40 cellular contexts compared by ENCODE assay signal in the genomic region with DNA sequence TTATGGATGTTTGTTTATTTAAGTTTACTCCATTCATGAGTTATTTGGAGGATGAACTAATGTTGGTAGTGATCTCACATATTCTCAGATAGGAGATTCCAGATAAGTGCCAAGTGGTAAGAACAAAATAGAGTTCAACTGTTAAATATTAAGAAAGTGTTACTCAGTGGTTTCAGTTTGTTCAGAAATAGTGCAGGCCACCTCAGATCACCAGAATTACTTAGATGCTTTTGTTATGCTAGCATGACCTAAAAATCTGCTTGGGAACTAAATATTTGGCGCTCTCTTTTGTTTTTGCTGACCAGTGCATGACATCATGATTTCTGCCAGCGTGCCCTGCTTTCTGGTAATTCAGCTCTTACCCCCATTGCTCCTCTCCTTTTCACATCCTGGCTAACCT. TPM values are rescaled to one million over a fixed set of nuclear protein-coding genes. Genes with fewer than 3 reads are reported as not detected.
"Had no signal": no experiment of that assay in that cellular context is flagged by ENCODE, and none has a peak within 500 bp of the region (broad histone marks: within the 10 kb centered on the region; RNA-seq: fewer than 3 reads in every experiment).

No MANE protein-coding gene starts in this region.

- H3K4me3 Mint-ChIP-seq: activated B cell treated with CpG ODN at 0.5 μM for 24 hours; activated CD8-positive, alpha-beta memory T cell treated with anti-CD3 and anti-CD28 coated beads, Interleukin-2, amount 10 ng/mL, durations not matched to agents 7 days and 5 days; activated CD8-positive, alpha-beta T cell treated with anti-CD3 and anti-CD28 coated beads, Interleukin-2, amount 10 ng/mL, durations not matched to agents 7 days and 5 days; activated naive CD4-positive, alpha-beta T cell treated with anti-CD3 and anti-CD28 coated beads, Interleukin-2, amount 10 ng/mL, durations not matched to agents 7 days and 5 days; activated naive CD8-positive, alpha-beta T cell treated with anti-CD3 and anti-CD28 coated beads, Interleukin-2, amount 10 ng/mL, durations not matched to agents 7 days and 5 days; activated T-helper 1 cell treated with anti-CD3 and anti-CD28 coated beads, Interleukin-12 subunit alpha, Interleukin-12 subunit beta, Interleukin-2, Interleukin-4 antibody, amounts not matched to agents 30 ng/mL and 10 ng/mL and 1 ng/mL, durations not matched to agents 14 hours and 24 hours and 36 hours; brain; endodermal cell; T-helper 17 cell; T-helper 2 cell treated with Interferon-gamma antibody and Interleukin-4, amounts not matched to agents 5 μg/mL and 100 μg/mL, for 36 hours had no signal

- H3K27ac Mint-ChIP-seq: activated B cell treated with CpG ODN at 0.5 μM for 24 hours; activated CD8-positive, alpha-beta memory T cell treated with anti-CD3 and anti-CD28 coated beads, Interleukin-2, amount 10 ng/mL, durations not matched to agents 7 days and 5 days; activated CD8-positive, alpha-beta T cell treated with anti-CD3 and anti-CD28 coated beads, Interleukin-2, amount 10 ng/mL, durations not matched to agents 7 days and 5 days; activated naive CD4-positive, alpha-beta T cell treated with anti-CD3 and anti-CD28 coated beads, Interleukin-2, amount 10 ng/mL, durations not matched to agents 7 days and 5 days; activated naive CD4-positive, alpha-beta T cell treated with anti-CD3 and anti-CD28 coated beads, Interleukin-2, amount 50 U/mL, for 72 hours; activated naive CD8-positive, alpha-beta T cell treated with anti-CD3 and anti-CD28 coated beads, Interleukin-2, amount 10 ng/mL, durations not matched to agents 7 days and 5 days; activated T-helper 1 cell treated with anti-CD3 and anti-CD28 coated beads, Interleukin-12 subunit alpha, Interleukin-12 subunit beta, Interleukin-2, Interleukin-4 antibody, amounts not matched to agents 30 ng/mL and 10 ng/mL and 1 ng/mL, durations not matched to agents 14 hours and 24 hours and 36 hours; activated T-helper 2 cell treated with anti-CD3 and anti-CD28 coated beads, Interferon-gamma antibody, Interleukin-2, Interleukin-4, amounts not matched to agents 10 μg/mL and 5 μg/mL and 100 μg/mL, durations not matched to agents 14 hours and 24 hours and 36 hours; brain; endodermal cell; T-helper 17 cell; T-helper 2 cell treated with Interferon-gamma antibody and Interleukin-4, amounts not matched to agents 5 μg/mL and 100 μg/mL, for 36 hours had no signal

- H3K27me3 Mint-ChIP-seq: activated naive CD4-positive, alpha-beta T cell treated with anti-CD3 and anti-CD28 coated beads, Interleukin-2, amount 10 ng/mL, durations not matched to agents 7 days and 5 days had no signal

- H3K36me3 Mint-ChIP-seq: activated CD8-positive, alpha-beta memory T cell treated with anti-CD3 and anti-CD28 coated beads, Interleukin-2, amount 10 ng/mL, durations not matched to agents 7 days and 5 days; activated naive CD4-positive, alpha-beta T cell treated with anti-CD3 and anti-CD28 coated beads, Interleukin-2, amount 10 ng/mL, durations not matched to agents 7 days and 5 days; activated naive CD8-positive, alpha-beta T cell treated with anti-CD3 and anti-CD28 coated beads, Interleukin-2, amount 10 ng/mL, durations not matched to agents 7 days and 5 days had no signal

- DNase-seq: activated B cell treated with CpG ODN at 0.5 μM for 24 hours; activated CD4-positive, alpha-beta T cell treated with anti-CD3 and anti-CD28 coated beads for 48 hours; activated CD4-positive, alpha-beta T cell treated with anti-CD3 and anti-CD28 coated beads, Interleukin-2, amount 50 U/mL, for 1 hour; activated CD4-positive, alpha-beta T cell treated with anti-CD3 and anti-CD28 coated beads, Interleukin-2, amount 50 U/mL, for 48 hours; activated CD8-positive, alpha-beta memory T cell treated with anti-CD3 and anti-CD28 coated beads, Interleukin-2, amount 10 ng/mL, durations not matched to agents 7 days and 5 days; activated CD8-positive, alpha-beta memory T cell treated with anti-CD3 and anti-CD28 coated beads, Interleukin-2, amount 50 U/mL, for 4 hours; activated CD8-positive, alpha-beta T cell treated with anti-CD3 and anti-CD28 coated beads, Interleukin-2, amount 10 ng/mL, durations not matched to agents 7 days and 5 days; activated effector memory CD4-positive, alpha-beta T cell treated with anti-CD3 and anti-CD28 coated beads, Interleukin-2, amount 50 U/mL, for 16 hours; activated naive CD4-positive, alpha-beta T cell; activated naive CD4-positive, alpha-beta T cell treated with anti-CD3 and anti-CD28 coated beads, Interleukin-2, amount 10 ng/mL, durations not matched to agents 7 days and 5 days; activated naive CD8-positive, alpha-beta T cell treated with anti-CD3 and anti-CD28 coated beads, Interleukin-2, amount 10 ng/mL, durations not matched to agents 7 days and 5 days; activated T-cell treated with anti-CD3 and anti-CD28 coated beads, Interleukin-2, amount 50 U/mL, for 1 hour; activated T-cell treated with anti-CD3 and anti-CD28 coated beads, Interleukin-2, amount 50 U/mL, for 48 hours; central memory CD4-positive, alpha-beta T cell; cerebellar nuclear complex; colonic mucosa; dorsolateral prefrontal cortex; effector memory CD4-positive, alpha-beta T cell; endodermal cell; erythroblast; foreskin melanocyte; heart right ventricle; T-helper 17 cell; T1000; WERI-Rb-1 had no signal

- H3K9me3 Mint-ChIP-seq: activated naive CD4-positive, alpha-beta T cell treated with anti-CD3 and anti-CD28 coated beads, Interleukin-2, amount 10 ng/mL, durations not matched to agents 7 days and 5 days; activated naive CD8-positive, alpha-beta T cell treated with anti-CD3 and anti-CD28 coated beads, Interleukin-2, amount 10 ng/mL, durations not matched to agents 7 days and 5 days; activated T-helper 2 cell treated with anti-CD3 and anti-CD28 coated beads, Interferon-gamma antibody, Interleukin-2, Interleukin-4, amounts not matched to agents 10 μg/mL and 5 μg/mL and 100 μg/mL, durations not matched to agents 14 hours and 24 hours and 36 hours; T-helper 2 cell treated with Interferon-gamma antibody and Interleukin-4, amounts not matched to agents 5 μg/mL and 100 μg/mL, for 36 hours had no signal

- H3K4me1 Mint-ChIP-seq: activated B cell treated with CpG ODN at 0.5 μM for 24 hours; activated CD8-positive, alpha-beta memory T cell treated with anti-CD3 and anti-CD28 coated beads, Interleukin-2, amount 10 ng/mL, durations not matched to agents 7 days and 5 days; activated naive CD4-positive, alpha-beta T cell treated with anti-CD3 and anti-CD28 coated beads, Interleukin-2, amount 10 ng/mL, durations not matched to agents 7 days and 5 days; activated naive CD8-positive, alpha-beta T cell treated with anti-CD3 and anti-CD28 coated beads, Interleukin-2, amount 10 ng/mL, durations not matched to agents 7 days and 5 days; T-helper 17 cell had no signal

- ATAC-seq: activated CD4-positive, CD25-positive, alpha-beta regulatory T cell treated with anti-CD3 and anti-CD28 coated beads, Interleukin-2, amount 50 U/mL, for 24 hours; activated CD8-positive, alpha-beta memory T cell treated with anti-CD3 and anti-CD28 coated beads, Interleukin-2, amount 10 ng/mL, durations not matched to agents 7 days and 5 days; activated CD8-positive, alpha-beta T cell treated with anti-CD3 and anti-CD28 coated beads, Interleukin-2, amount 10 ng/mL, durations not matched to agents 7 days and 5 days; activated naive CD4-positive, alpha-beta T cell treated with anti-CD3 and anti-CD28 coated beads, Interleukin-2, amount 50 U/mL, for 72 hours; gastroesophageal sphincter; heart right ventricle; T-helper 17 cell had no signal

- H3K4me3 ChIP-seq: ascending aorta, breast epithelium, cardiac muscle cell, colonic mucosa, dorsolateral prefrontal cortex, esophagus muscularis mucosa, gastroesophageal sphincter, heart right ventricle, hepatocyte had no signal

RNA-seq across cellular contexts. Expression of a gene that starts 15.6 kb away (rescaled TPM):
- total RNA-seq: activated B cell treated with CpG ODN at 0.5 μM for 24 hours; activated CD8-positive, alpha-beta memory T cell treated with anti-CD3 and anti-CD28 coated beads for 36 hours; activated CD8-positive, alpha-beta memory T cell treated with anti-CD3 and anti-CD28 coated beads, Interleukin-2, amount 10 ng/mL, durations not matched to agents 7 days and 5 days; activated CD8-positive, alpha-beta T cell treated with anti-CD3 and anti-CD28 coated beads, Interleukin-2, amount 10 ng/mL, durations not matched to agents 7 days and 5 days; activated naive CD4-positive, alpha-beta T cell treated with anti-CD3 and anti-CD28 coated beads, Interleukin-2, amount 50 U/mL, for 72 hours; activated naive CD8-positive, alpha-beta T cell treated with anti-CD3 and anti-CD28 coated beads, Interleukin-2, amount 10 ng/mL, durations not matched to agents 7 days and 5 days; activated T-helper 1 cell treated with anti-CD3 and anti-CD28 coated beads, Interleukin-12 subunit alpha, Interleukin-12 subunit beta, Interleukin-2, Interleukin-4 antibody, amounts not matched to agents 30 ng/mL and 10 ng/mL and 1 ng/mL, durations not matched to agents 14 hours and 24 hours and 36 hours; activated T-helper 2 cell treated with anti-CD3 and anti-CD28 coated beads, Interferon-gamma antibody, Interleukin-2, Interleukin-4, amounts not matched to agents 10 μg/mL and 5 μg/mL and 100 μg/mL, durations not matched to agents 14 hours and 24 hours and 36 hours; fibroblast of villous mesenchyme; glomerular endothelial cell; T-helper 17 cell had no signal
